In genomic region chr6:31586013-31586412, GRCh38 we compare ENCODE assay signal across 12 cellular contexts. TPM values are rescaled to one million over a fixed set of nuclear protein-coding genes. Genes with fewer than 3 reads are reported as not detected.
DNase-seq lines count a peak whose midpoint lies in the region; ATAC-seq and TF ChIP-seq lines count a peak whose summit lies in the region.
"Had no signal": no experiment of that assay in that cellular context is flagged by ENCODE, and none has a peak within 500 bp of the region (broad histone marks: within the 10 kb centered on the region; RNA-seq: fewer than 3 reads in every experiment).

Gene LST1, plus strand, starts transcription at chr6:31586277. Its CDS starts 1,023 bp downstream, at chr6:31587300.

- peak; percentile 7 for ATAC-seq in activated CD8-positive, alpha-beta memory T cell treated with anti-CD3 and anti-CD28 coated beads, Interleukin-2, amount 10 ng/mL, durations not matched to agents 7 days and 5 days
- ATAC-seq in memory B cell (ENCODE audit: low read depth) (peak; percentile 1), GM19452 (IDR thresholded peaks at IDR 0.05; ENCODE audit: unreplicated experiment) (no peak), GM19395 (IDR thresholded peaks at IDR 0.05; ENCODE audit: unreplicated experiment) (no peak)

- peaks cover 10% of the 10 kb centered on the region for H3K23me2 ChIP-seq in H9 (ENCODE audit: insufficient read length, low read depth, low read length, poor library complexity, severe bottlenecking)

- no peak within 1 kb of the TSS for H3K14ac ChIP-seq in H9 (ENCODE audit: insufficient read depth, low read length)

- H4K8ac ChIP-seq in H9 (replicated peaks; ENCODE audit: insufficient read length, low read depth, low read length): no peak within 1 kb of the TSS

- no peak within 1 kb of the TSS for H3K18ac ChIP-seq in H9 (ENCODE audit: insufficient read length, low read depth, low read length)

- no peak within 1 kb of the TSS for H3K9ac ChIP-seq in H9 (ENCODE audit: extremely low read depth, insufficient read length, low read length)

- peaks cover 2% of the 10 kb centered on the region; the same call in 1 of the 2 replicates for H3K4me1 ChIP-seq in H9 (ENCODE audit: insufficient read depth, low read length)

- no peaks in the 10 kb centered on the region for H3K9me3 ChIP-seq in H9 (ENCODE audit: control insufficient read depth, low read depth, low read length)
- H3K9me3 ChIP-seq: pancreas had no signal

- peaks cover 76% of the 10 kb centered on the region for H3K4me1 Mint-ChIP-seq in activated CD8-positive, alpha-beta memory T cell treated with anti-CD3 and anti-CD28 coated beads, Interleukin-2, amount 10 ng/mL, durations not matched to agents 7 days and 5 days
- peaks cover 43% of the 10 kb centered on the region for H3K4me1 Mint-ChIP-seq in memory B cell
- peaks cover 21 to 32% of the 10 kb centered on the region in 2 experiments for H3K4me1 Mint-ChIP-seq in H9

- peak within 1 kb of the TSS; percentile 96 for H3K27ac Mint-ChIP-seq in activated CD8-positive, alpha-beta memory T cell treated with anti-CD3 and anti-CD28 coated beads, Interleukin-2, amount 10 ng/mL, durations not matched to agents 7 days and 5 days
- H3K27ac Mint-ChIP-seq in memory B cell: peak within 1 kb of the TSS; percentile 86
- no peak within 1 kb of the TSS; a peak in 1 of 7 replicates for H3K27ac Mint-ChIP-seq in H9

- no peak within 1 kb of the TSS for H3K23ac ChIP-seq in H9 (ENCODE audit: insufficient read length, low read depth, low read length)

- in situ Hi-C loops in KBM-7 (cut with MboI; ENCODE audit: low pct_unique_long_range_greater_than_20kb, low sequenced_read_pairs): no loop called here

- no peak within 1 kb of the TSS for H2BK12ac ChIP-seq in H9 (ENCODE audit: insufficient read length, low read depth, low read length)

- H3K36me3 Mint-ChIP-seq in activated CD8-positive, alpha-beta memory T cell treated with anti-CD3 and anti-CD28 coated beads, Interleukin-2, amount 10 ng/mL, durations not matched to agents 7 days and 5 days: peaks cover 44% of the 10 kb centered on the region
- H3K36me3 Mint-ChIP-seq in memory B cell (peaks cover 18% of the 10 kb centered on the region), H9 (ENCODE audit: insufficient read depth in 1 of 3, low read depth in 3 of 3) (no peaks in the 10 kb centered on the region)

- no peaks in the 10 kb centered on the region for H3K9me3 Mint-ChIP-seq in activated CD8-positive, alpha-beta memory T cell treated with anti-CD3 and anti-CD28 coated beads, Interleukin-2, amount 10 ng/mL, durations not matched to agents 7 days and 5 days (ENCODE audit: low read depth)
- H3K9me3 Mint-ChIP-seq in memory B cell (no peaks in the 10 kb centered on the region), H9 (no peaks in the 10 kb centered on the region; a peak in 1 of 5 replicates)

- no peak within 1 kb of the TSS for H2AK5ac ChIP-seq in H9 (ENCODE audit: insufficient read length, low read length)

- H3K79me2 ChIP-seq in H9 (ENCODE audit: insufficient read depth, low read length): no peaks in the 10 kb centered on the region

- no peak within 1 kb of the TSS for H3K4me2 ChIP-seq in H9 (ENCODE audit: insufficient read depth, insufficient read length, low read length)

- no peak within 1 kb of the TSS for H2BK5ac ChIP-seq in H9 (ENCODE audit: insufficient read length, low read length)

- H2BK20ac ChIP-seq in H9 (ENCODE audit: low read depth, low read length, poor library complexity, severe bottlenecking): no peak within 1 kb of the TSS

- no peaks in the 10 kb centered on the region for H3K27me3 Mint-ChIP-seq in activated CD8-positive, alpha-beta memory T cell treated with anti-CD3 and anti-CD28 coated beads, Interleukin-2, amount 10 ng/mL, durations not matched to agents 7 days and 5 days
- H3K27me3 Mint-ChIP-seq in memory B cell (no peaks in the 10 kb centered on the region), H9 (ENCODE audit: low read depth) (peaks cover 22% of the 10 kb centered on the region)

- CTCF ChIA-PET in activated CD8-positive, alpha-beta memory T cell treated with anti-CD3 and anti-CD28 coated beads, Interleukin-2, amount 10 ng/mL, durations not matched to agents 7 days and 5 days (lab: Charles Lee): interaction anchor here (1.1 to 26.0 kb wide), 7 partner anchors 5 to 219 kb away, joined by 3 to 952 read pairs (median 189); partner anchors contain the start of genes ATP6V1G2, DDX39B, LST1 and LTB

- H3K56ac ChIP-seq in H9 (ENCODE audit: insufficient read length, low read depth, low read length): no peak within 1 kb of the TSS

- H4K20me1 ChIP-seq in H9 (ENCODE audit: control insufficient read depth, insufficient read depth, insufficient read length): no peaks in the 10 kb centered on the region

- DNase-seq in Ammon's horn (ENCODE audit: low spot score): peak; percentile 52
- DNase-seq in KBM-7: peak; percentile 85
- DNase-seq in activated CD8-positive, alpha-beta memory T cell treated with anti-CD3 and anti-CD28 coated beads, Interleukin-2, amount 10 ng/mL, durations not matched to agents 7 days and 5 days: no peak
- DNase-seq in memory B cell (ENCODE audit: low spot score in 2 of 2): no peak
- no peak for DNase-seq in H9
- no peak for DNase-seq in NCI-H2196 (lab: John Stamatoyannopoulos, UW; ENCODE audit: unreplicated experiment)
- DNase-seq: DMS 273 treated with DMSO at 0.1 percent for 48 hours, NCI-H526 had no signal

- no CpG with 5 or more reads among the region's 1 CpG for WGBS in H9 (ENCODE audit: extremely low coverage, insufficient read length, low lambda C conversion rate)

- no peak within 1 kb of the TSS for H3T11ph ChIP-seq in H9 (ENCODE audit: low read length)

- H4K5ac ChIP-seq in H9 (ENCODE audit: insufficient read length, low read depth, low read length): no peak within 1 kb of the TSS

- no peak within 1 kb of the TSS for H2BK120ac ChIP-seq in H9 (ENCODE audit: low read depth, low read length, poor library complexity, severe bottlenecking)

- no peak for TF ChIP-seq CTCF in H9 (conservative IDR thresholded peaks at IDR 0.05)

- no peak within 1 kb of the TSS for H3K27ac ChIP-seq in H9 (ENCODE audit: insufficient read length, low read depth, low read length)

- H4K91ac ChIP-seq in H9 (ENCODE audit: insufficient read length, low read depth, low read length): no peak within 1 kb of the TSS

- no peak within 1 kb of the TSS for H3K4ac ChIP-seq in H9 (ENCODE audit: low read depth, low read length)

- no peak within 1 kb of the TSS for H2AFZ ChIP-seq in H9 (ENCODE audit: low read length)

- no peaks in the 10 kb centered on the region for H3K79me1 ChIP-seq in H9 (ENCODE audit: insufficient read depth, low read depth, low read length, poor library complexity, severe bottlenecking)

- no peak within 1 kb of the TSS for H2BK15ac ChIP-seq in H9 (ENCODE audit: low read depth, low read length)

- H3K27me3 ChIP-seq in H9 (ENCODE audit: insufficient read depth, low read length): no peaks in the 10 kb centered on the region
- H3K27me3 ChIP-seq: pancreas had no signal

- H3K4me3 Mint-ChIP-seq in activated CD8-positive, alpha-beta memory T cell treated with anti-CD3 and anti-CD28 coated beads, Interleukin-2, amount 10 ng/mL, durations not matched to agents 7 days and 5 days: peak within 1 kb of the TSS; percentile 83
- H3K4me3 Mint-ChIP-seq in memory B cell (peak within 1 kb of the TSS; percentile 73), H9 (no peak within 1 kb of the TSS)

RNA-seq across cellular contexts. Expression of gene LST1, which starts in this region (rescaled TPM):
- 100 to 1,000 TPM in 1 of 2 experiments, 10 to 100 TPM in 1; 71.6 to 109 TPM for total RNA-seq in activated CD8-positive, alpha-beta memory T cell treated with anti-CD3 and anti-CD28 coated beads, Interleukin-2, amount 10 ng/mL, durations not matched to agents 7 days and 5 days
- not detected in 2 replicates for total RNA-seq in H9 (2021)
- total RNA-seq: fibroblast of lung had no signal

Comparison
In these comparisons a context has a peak if more than half of its experiments do, and no peak if none do; other contexts are left out.
1. RNA of gene LST1 (total RNA-seq): 71.6 to 109 TPM in activated CD8-positive, alpha-beta memory T cell treated with anti-CD3 and anti-CD28 coated beads, Interleukin-2, amount 10 ng/mL, durations not matched to agents 7 days and 5 days; not detected in H9; every median in the first group is over 10 times any median in the second.
2. DNase-seq: peak in Ammon's horn (single experiment) and KBM-7 (single experiment); none in activated CD8-positive, alpha-beta memory T cell treated with anti-CD3 and anti-CD28 coated beads, Interleukin-2, amount 10 ng/mL, durations not matched to agents 7 days and 5 days (single experiment), memory B cell (0 of 2), H9 (single experiment) and NCI-H2196 (single experiment).
3. ATAC-seq: peak in activated CD8-positive, alpha-beta memory T cell treated with anti-CD3 and anti-CD28 coated beads, Interleukin-2, amount 10 ng/mL, durations not matched to agents 7 days and 5 days (single experiment) and memory B cell (single experiment); none in GM19452 (single experiment) and GM19395 (single experiment).
4. H3K27ac Mint-ChIP-seq: peak in activated CD8-positive, alpha-beta memory T cell treated with anti-CD3 and anti-CD28 coated beads, Interleukin-2, amount 10 ng/mL, durations not matched to agents 7 days and 5 days (single experiment) and memory B cell (single experiment); none in H9 (0 of 3).
5. H3K4me3 Mint-ChIP-seq: peak in activated CD8-positive, alpha-beta memory T cell treated with anti-CD3 and anti-CD28 coated beads, Interleukin-2, amount 10 ng/mL, durations not matched to agents 7 days and 5 days (single experiment) and memory B cell (single experiment); none in H9 (0 of 2).